In genomic region chr6:2818593-2818992, GRCh38 we compare ENCODE assay signal across 3 cellular contexts.
TF ChIP-seq lines count a peak whose summit lies in the region.

No MANE protein-coding gene starts in this region.

TF ChIP-seq in IMR-90, 13 proteins besides CTCF, POLR2A, EP300 and RAD21:
- peak; percentile 50; the same call in 1 of the 2 replicates for TF ChIP-seq CEBPB (IDR thresholded peaks at IDR 0.05; ENCODE audit: low read depth, low read length)
- TF ChIP-seq SMC3 (IDR thresholded peaks at IDR 0.05; ENCODE audit: low read depth, low read length) = no peak
- TF ChIP-seq CHD1 (IDR thresholded peaks at IDR 0.05; ENCODE audit: low read depth, low read length) = no peak
- no peak for TF ChIP-seq FOS (IDR thresholded peaks at IDR 0.05; ENCODE audit: low read depth, low read length)
- TF ChIP-seq BHLHE40 (IDR thresholded peaks at IDR 0.05; ENCODE audit: low read depth, low read length) = no peak
- no peak for TF ChIP-seq RCOR1 (IDR thresholded peaks at IDR 0.05; ENCODE audit: insufficient replicate concordance, low read length)

TF ChIP-seq in K562, 482 proteins besides CTCF, POLR2A, EP300 and RAD21:
- TF ChIP-seq SRSF3 (IDR thresholded peaks at IDR 0.05; ENCODE audit: insufficient read depth, low read length) (no peak), HEY1 (CRISPR knock-in tag; IDR thresholded peaks at IDR 0.05; ENCODE audit: borderline replicate concordance) (no peak), ZNF316 (IDR thresholded peaks at IDR 0.05) (no peak), RFX1 (IDR thresholded peaks at IDR 0.05) (peak; percentile 54), HBP1 (CRISPR knock-in tag; IDR thresholded peaks at IDR 0.05) (no peak), FOXJ2 (tag; IDR thresholded peaks at IDR 0.05) (0 out of 2 replicates have a peak, but pooled peaks have one; percentile 25), NFATC3 (IDR thresholded peaks at IDR 0.05) (no peak)
- TF ChIP-seq, protein P1, sequence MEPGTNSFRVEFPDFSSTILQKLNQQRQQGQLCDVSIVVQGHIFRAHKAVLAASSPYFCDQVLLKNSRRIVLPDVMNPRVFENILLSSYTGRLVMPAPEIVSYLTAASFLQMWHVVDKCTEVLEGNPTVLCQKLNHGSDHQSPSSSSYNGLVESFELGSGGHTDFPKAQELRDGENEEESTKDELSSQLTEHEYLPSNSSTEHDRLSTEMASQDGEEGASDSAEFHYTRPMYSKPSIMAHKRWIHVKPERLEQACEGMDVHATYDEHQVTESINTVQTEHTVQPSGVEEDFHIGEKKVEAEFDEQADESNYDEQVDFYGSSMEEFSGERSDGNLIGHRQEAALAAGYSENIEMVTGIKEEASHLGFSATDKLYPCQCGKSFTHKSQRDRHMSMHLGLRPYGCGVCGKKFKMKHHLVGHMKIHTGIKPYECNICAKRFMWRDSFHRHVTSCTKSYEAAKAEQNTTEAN (CRISPR knock-in tag; IDR thresholded peaks at IDR 0.05) = no peak
TF ChIP-seq in K562: peak in this region for 2.

TF ChIP-seq in GM23338, 12 proteins besides CTCF, POLR2A, EP300 and RAD21:
- TF ChIP-seq POLR2AphosphoS5 (IDR thresholded peaks at IDR 0.05; ENCODE audit: low read depth) (no peak), JUNB (IDR thresholded peaks at IDR 0.05; ENCODE audit: unreplicated experiment) (no peak), ETS1 (IDR thresholded peaks at IDR 0.05) (no peak), STAT1 (IDR thresholded peaks at IDR 0.05; ENCODE audit: unreplicated experiment) (no peak), EZH2phosphoT487 (IDR thresholded peaks at IDR 0.05; ENCODE audit: unreplicated experiment) (no peak), ZNF462 (CRISPR knock-in tag; IDR thresholded peaks at IDR 0.05) (no peak), NANOG (IDR thresholded peaks at IDR 0.05; ENCODE audit: borderline replicate concordance) (no peak), EZH2 (IDR thresholded peaks at IDR 0.05; ENCODE audit: low read depth, unreplicated experiment) (no peak), ZNF331 (CRISPR knock-in tag; IDR thresholded peaks at IDR 0.05; ENCODE audit: low read depth) (no peak), ZNF114 (CRISPR knock-in tag; IDR thresholded peaks at IDR 0.05) (no peak), CREB1 (CRISPR knock-in tag; IDR thresholded peaks at IDR 0.05; ENCODE audit: low read depth) (no peak)
- TF ChIP-seq, protein P2, sequence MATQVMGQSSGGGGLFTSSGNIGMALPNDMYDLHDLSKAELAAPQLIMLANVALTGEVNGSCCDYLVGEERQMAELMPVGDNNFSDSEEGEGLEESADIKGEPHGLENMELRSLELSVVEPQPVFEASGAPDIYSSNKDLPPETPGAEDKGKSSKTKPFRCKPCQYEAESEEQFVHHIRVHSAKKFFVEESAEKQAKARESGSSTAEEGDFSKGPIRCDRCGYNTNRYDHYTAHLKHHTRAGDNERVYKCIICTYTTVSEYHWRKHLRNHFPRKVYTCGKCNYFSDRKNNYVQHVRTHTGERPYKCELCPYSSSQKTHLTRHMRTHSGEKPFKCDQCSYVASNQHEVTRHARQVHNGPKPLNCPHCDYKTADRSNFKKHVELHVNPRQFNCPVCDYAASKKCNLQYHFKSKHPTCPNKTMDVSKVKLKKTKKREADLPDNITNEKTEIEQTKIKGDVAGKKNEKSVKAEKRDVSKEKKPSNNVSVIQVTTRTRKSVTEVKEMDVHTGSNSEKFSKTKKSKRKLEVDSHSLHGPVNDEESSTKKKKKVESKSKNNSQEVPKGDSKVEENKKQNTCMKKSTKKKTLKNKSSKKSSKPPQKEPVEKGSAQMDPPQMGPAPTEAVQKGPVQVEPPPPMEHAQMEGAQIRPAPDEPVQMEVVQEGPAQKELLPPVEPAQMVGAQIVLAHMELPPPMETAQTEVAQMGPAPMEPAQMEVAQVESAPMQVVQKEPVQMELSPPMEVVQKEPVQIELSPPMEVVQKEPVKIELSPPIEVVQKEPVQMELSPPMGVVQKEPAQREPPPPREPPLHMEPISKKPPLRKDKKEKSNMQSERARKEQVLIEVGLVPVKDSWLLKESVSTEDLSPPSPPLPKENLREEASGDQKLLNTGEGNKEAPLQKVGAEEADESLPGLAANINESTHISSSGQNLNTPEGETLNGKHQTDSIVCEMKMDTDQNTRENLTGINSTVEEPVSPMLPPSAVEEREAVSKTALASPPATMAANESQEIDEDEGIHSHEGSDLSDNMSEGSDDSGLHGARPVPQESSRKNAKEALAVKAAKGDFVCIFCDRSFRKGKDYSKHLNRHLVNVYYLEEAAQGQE (IDR thresholded peaks at IDR 0.05; ENCODE audit: unreplicated experiment) = no peak
